ENCODE assay signal across 15 cellular contexts in the genomic region with DNA sequence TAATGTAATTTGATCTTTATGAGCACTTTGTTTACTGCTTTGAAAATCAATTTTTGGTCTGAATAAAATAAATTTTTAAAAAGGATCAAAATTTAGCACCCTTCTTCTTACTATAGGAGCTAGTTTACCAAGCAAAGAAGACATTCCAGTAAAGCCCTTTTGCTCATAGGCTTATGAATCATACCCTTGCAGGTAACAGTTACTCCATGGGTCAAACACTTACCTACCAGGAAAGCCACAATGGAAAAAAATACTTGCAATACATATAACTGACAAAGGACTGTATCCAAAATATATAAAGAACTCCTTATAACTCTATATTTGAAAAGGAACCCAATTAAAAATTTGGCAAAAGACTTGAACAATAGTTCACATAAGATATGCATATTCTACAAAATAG.
DNase-seq lines count a peak whose midpoint lies in the region; ATAC-seq and TF ChIP-seq lines count a peak whose summit lies in the region.
"Had no signal": no experiment of that assay in that cellular context is flagged by ENCODE, and none has a peak within 500 bp of the region (broad histone marks: within the 10 kb centered on the region; RNA-seq: fewer than 3 reads in every experiment).

No MANE protein-coding gene starts in this region.

- no peak overlapping the region for H2AK9ac ChIP-seq in IMR-90 (replicated peaks; ENCODE audit: low read depth, low read length, poor library complexity)

- H3K27ac ChIP-seq in ACC112 (ENCODE audit: low read depth, low read length) (peak overlapping the region; percentile 59), IMR-90 (ENCODE audit: insufficient read depth, low read length) (peak overlapping the region; percentile 50; the same call in 1 of the 2 replicates)

- peak overlapping the region; percentile 44; the same call in 1 of the 2 replicates for H3K4ac ChIP-seq in IMR-90 (ENCODE audit: low read depth, low read length)

- peak overlapping the region; percentile 61; the same call in 1 of the 2 replicates for H4K91ac ChIP-seq in IMR-90 (ENCODE audit: insufficient read depth, low read depth, low read length)

- DNase-seq in IMR-90 (peak; percentile 32), astrocyte of the cerebellum (ENCODE audit: low read depth) (peak; percentile 4), kidney epithelial cell (ENCODE audit: low read depth) (peak; percentile 51), NCI-H1694 (lab: John Stamatoyannopoulos, UW) (no peak), Right ventricle myocardium superior (no peak)
- DNase-seq in activated CD4-positive, alpha-beta T cell treated with anti-CD3 and anti-CD28 coated beads, Interleukin-2, amount 50 U/mL, for 1 hour = no peak
- DNase-seq: activated CD4-positive, alpha-beta T cell treated with anti-CD3 and anti-CD28 coated beads, Interleukin-2, amount 10 ng/mL, durations not matched to agents 7 days and 5 days; caudate nucleus; CD8-positive, alpha-beta T cell; effector memory CD8-positive, alpha-beta T cell; NCI-H69; stimulated activated CD4-positive, alpha-beta T cell treated with anti-CD3 and anti-CD28 coated beads, Interleukin-2, amount 100 ng/mL, for 48 hours had no signal

- H4K8ac ChIP-seq in IMR-90 (ENCODE audit: low read depth in 2 of 2, low read length in 2 of 2) = peak overlapping the region in 1 of 2 experiments; percentile 69; a peak in 1 of 4 replicates

- TF ChIP-seq RAD21 in IMR-90 (IDR thresholded peaks at IDR 0.05; ENCODE audit: low read length) = no peak

- CTCF ChIA-PET in IMR-90 (lab: Yijun Ruan, JAX) = interaction anchor here (0.6 kb wide), 1 partner anchor 96 kb away, joined by 4 read pairs; no protein-coding TSS in a partner anchor

- ATAC-seq in IMR-90 (ENCODE audit: low read depth) (no peak), Right ventricle myocardium superior (ENCODE audit: poor library complexity) (no peak), GM21528 (IDR thresholded peaks at IDR 0.05; ENCODE audit: low FRiP score, unreplicated experiment) (no peak)
- ATAC-seq: CD8-positive, alpha-beta T cell; effector memory CD8-positive, alpha-beta T cell; sciatic nerve had no signal

- no peak overlapping the region for H3K14ac ChIP-seq in IMR-90 (replicated peaks; ENCODE audit: low read depth, low read length)

- peak overlapping the region; percentile 60; the same call in 1 of the 2 replicates for H3K56ac ChIP-seq in IMR-90 (ENCODE audit: extremely low read depth, insufficient read depth, low read length)

- no peaks in the 10 kb centered on the region; a peak in 1 of 4 replicates for H3K79me1 ChIP-seq in IMR-90 (ENCODE audit: low read depth in 1 of 2, low read length in 2 of 2)

- H3K4me3 ChIP-seq in ACC112 (ENCODE audit: low read depth, low read length) (peak overlapping the region; percentile 7; the same call in 1 of the 2 replicates), IMR-90 (ENCODE audit: insufficient read depth, low read depth, low read length) (no peak overlapping the region), astrocyte of the cerebellum (ENCODE audit: low read depth, low read length) (no peak overlapping the region), kidney epithelial cell (ENCODE audit: low read depth, low read length) (no peak overlapping the region)

- dilution Hi-C loops in IMR-90 (cut with HindIII; ENCODE audit: low sequenced_read_pairs, unreplicated experiment) = no loop called here

- H3K9me1 ChIP-seq in IMR-90 (ENCODE audit: insufficient read depth, low read length) = no peaks in the 10 kb centered on the region

- no peak overlapping the region for H3K23ac ChIP-seq in IMR-90 (ENCODE audit: low read depth, low read length)

- H3K79me2 ChIP-seq in ACC112 (ENCODE audit: control insufficient read depth, insufficient read depth, low read length, unreplicated experiment) = no peaks in the 10 kb centered on the region

- no peak overlapping the region for H3K9ac ChIP-seq in IMR-90 (ENCODE audit: low read depth, low read length)

- TF ChIP-seq CTCF in IMR-90 (conservative IDR thresholded peaks at IDR 0.05; ENCODE audit: low read depth, low read length) (no peak), astrocyte of the cerebellum (IDR thresholded peaks at IDR 0.05; ENCODE audit: low read depth, low read length, missing control alignments) (no peak), kidney epithelial cell (IDR thresholded peaks at IDR 0.05; ENCODE audit: insufficient read depth, low read length, poor library complexity, severe bottlenecking) (no peak)

- H3K18ac ChIP-seq in IMR-90 (ENCODE audit: low read depth, low read length) = peak overlapping the region; percentile 86

- in situ Hi-C loops in IMR-90 (cut with MboI; ENCODE audit: low sequenced_read_pairs) = no loop called here
- in situ Hi-C loops in astrocyte of the cerebellum (cut with HindIII; ENCODE audit: low sequenced_read_pairs) = no loop called here

- H2AFZ ChIP-seq in ACC112 (ENCODE audit: low read length, unreplicated experiment) = no peak overlapping the region
- H2AFZ ChIP-seq in IMR-90 (replicated peaks; ENCODE audit: low read length, poor library complexity) = no peak overlapping the region

- peak overlapping the region; percentile 11; the same call in 1 of the 2 replicates for H3K4me2 ChIP-seq in IMR-90 (ENCODE audit: low read depth, low read length)

- H3K4me1 ChIP-seq in ACC112 (ENCODE audit: control insufficient read depth, insufficient read depth, low read length, unreplicated experiment) (peaks cover 34% of the 10 kb centered on the region), IMR-90 (ENCODE audit: control insufficient read depth, insufficient read depth, low read length) (peaks cover 8% of the 10 kb centered on the region)

- POLR2A ChIA-PET in IMR-90 (lab: Charles Lee; ENCODE audit: unreplicated experiment) = no interaction called here

- H2BK15ac ChIP-seq in IMR-90 (ENCODE audit: low read depth, low read length) = no peak overlapping the region

- no peaks in the 10 kb centered on the region for H4K20me1 ChIP-seq in IMR-90 (ENCODE audit: insufficient read depth, low read length)

- intact Hi-C loops in IMR-90 (cut with micrococcal nuclease) (loop anchor here (1.0 kb wide), 1 partner anchor 245 kb away; no protein-coding TSS in a partner anchor), Right ventricle myocardium superior (cut with DNase I) (no loop called here)

- peak overlapping the region; percentile 87 for H2BK5ac ChIP-seq in IMR-90 (ENCODE audit: low read depth, low read length, poor library complexity, severe bottlenecking)

- TF ChIP-seq POLR2A in IMR-90 (IDR thresholded peaks at IDR 0.05; ENCODE audit: low read depth, low read length) = no peak

- H2BK120ac ChIP-seq in IMR-90 (ENCODE audit: low read depth, low read length) = peak overlapping the region; percentile 81

- no TSS peak for BruUV-seq in IMR-90 (replicated peaks; lab: Mats Ljungman, UMichigan)

- no peaks in the 10 kb centered on the region for H3K27me3 ChIP-seq in ACC112 (ENCODE audit: insufficient read depth, low read length)
- no peaks in the 10 kb centered on the region for H3K27me3 ChIP-seq in IMR-90 (ENCODE audit: control insufficient read depth, insufficient read depth, low read length)
- H3K27me3 ChIP-seq in kidney epithelial cell (ENCODE audit: control insufficient read depth, insufficient read depth, low read length) = no peaks in the 10 kb centered on the region

- H3K36me3 ChIP-seq in ACC112 (ENCODE audit: insufficient read depth, low read length) = peaks cover 15% of the 10 kb centered on the region; the same call in 1 of the 2 replicates
- H3K36me3 ChIP-seq in IMR-90 (ENCODE audit: control insufficient read depth, insufficient read depth, low read length) = peaks cover 2% of the 10 kb centered on the region; the same call in 1 of the 2 replicates
- H3K36me3 ChIP-seq in kidney epithelial cell (ENCODE audit: control insufficient read depth, insufficient read depth, low read length) = no peaks in the 10 kb centered on the region

- no peak overlapping the region for H2AK5ac ChIP-seq in IMR-90 (ENCODE audit: low read depth, low read length)

- no peak overlapping the region for H4K5ac ChIP-seq in IMR-90 (ENCODE audit: low read depth, low read length)

- peaks cover 9% of the 10 kb centered on the region for H3K9me3 ChIP-seq in IMR-90 (ENCODE audit: control insufficient read depth, insufficient read depth, low read length)

- H2BK20ac ChIP-seq in IMR-90 (ENCODE audit: low read depth, low read length) = peak overlapping the region; percentile 90

TF ChIP-seq in IMR-90, 13 proteins besides CTCF, POLR2A, EP300 and RAD21:
- TF ChIP-seq ELK1 (IDR thresholded peaks at IDR 0.05; ENCODE audit: borderline replicate concordance, low read depth, low read length) = no peak
- no peak for TF ChIP-seq FOS (IDR thresholded peaks at IDR 0.05; ENCODE audit: low read depth, low read length)
- no peak for TF ChIP-seq NFE2L2 (IDR thresholded peaks at IDR 0.05; ENCODE audit: low read depth, low read length)
- TF ChIP-seq MXI1 (IDR thresholded peaks at IDR 0.05; ENCODE audit: borderline replicate concordance, low read depth, low read length) = no peak
- no peak for TF ChIP-seq MAZ (IDR thresholded peaks at IDR 0.05; ENCODE audit: borderline replicate concordance, low read depth, low read length)
- TF ChIP-seq RFX5 (IDR thresholded peaks at IDR 0.05; ENCODE audit: low read depth, low read length) = no peak
- TF ChIP-seq CHD1 (IDR thresholded peaks at IDR 0.05; ENCODE audit: low read depth, low read length) = no peak

Comparison
In these comparisons a context has a peak if more than half of its experiments do, and no peak if none do; other contexts are left out.
1. DNase-seq: peak in IMR-90 (single experiment), astrocyte of the cerebellum (single experiment) and kidney epithelial cell (single experiment); none in NCI-H1694 (single experiment), Right ventricle myocardium superior (single experiment) and activated CD4-positive, alpha-beta T cell treated with anti-CD3 and anti-CD28 coated beads, Interleukin-2, amount 50 U/mL, for 1 hour (single experiment).